ENCODE assay signal across 1 cellular context in genomic region chr17:78823282-78824046, GRCh38.
TF ChIP-seq lines count a peak whose summit lies in the region.

No MANE protein-coding gene starts in this region.

TF ChIP-seq in GM23338, 12 proteins besides CTCF, POLR2A, EP300 and RAD21 (continued from another document):
- TF ChIP-seq ZNF462 (CRISPR knock-in tag; IDR thresholded peaks at IDR 0.05) = no peak
- TF ChIP-seq NANOG (IDR thresholded peaks at IDR 0.05; ENCODE audit: borderline replicate concordance) = no peak
- TF ChIP-seq, protein P1, sequence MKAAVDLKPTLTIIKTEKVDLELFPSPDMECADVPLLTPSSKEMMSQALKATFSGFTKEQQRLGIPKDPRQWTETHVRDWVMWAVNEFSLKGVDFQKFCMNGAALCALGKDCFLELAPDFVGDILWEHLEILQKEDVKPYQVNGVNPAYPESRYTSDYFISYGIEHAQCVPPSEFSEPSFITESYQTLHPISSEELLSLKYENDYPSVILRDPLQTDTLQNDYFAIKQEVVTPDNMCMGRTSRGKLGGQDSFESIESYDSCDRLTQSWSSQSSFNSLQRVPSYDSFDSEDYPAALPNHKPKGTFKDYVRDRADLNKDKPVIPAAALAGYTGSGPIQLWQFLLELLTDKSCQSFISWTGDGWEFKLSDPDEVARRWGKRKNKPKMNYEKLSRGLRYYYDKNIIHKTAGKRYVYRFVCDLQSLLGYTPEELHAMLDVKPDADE (IDR thresholded peaks at IDR 0.05) = no peak
